In the genomic region with DNA sequence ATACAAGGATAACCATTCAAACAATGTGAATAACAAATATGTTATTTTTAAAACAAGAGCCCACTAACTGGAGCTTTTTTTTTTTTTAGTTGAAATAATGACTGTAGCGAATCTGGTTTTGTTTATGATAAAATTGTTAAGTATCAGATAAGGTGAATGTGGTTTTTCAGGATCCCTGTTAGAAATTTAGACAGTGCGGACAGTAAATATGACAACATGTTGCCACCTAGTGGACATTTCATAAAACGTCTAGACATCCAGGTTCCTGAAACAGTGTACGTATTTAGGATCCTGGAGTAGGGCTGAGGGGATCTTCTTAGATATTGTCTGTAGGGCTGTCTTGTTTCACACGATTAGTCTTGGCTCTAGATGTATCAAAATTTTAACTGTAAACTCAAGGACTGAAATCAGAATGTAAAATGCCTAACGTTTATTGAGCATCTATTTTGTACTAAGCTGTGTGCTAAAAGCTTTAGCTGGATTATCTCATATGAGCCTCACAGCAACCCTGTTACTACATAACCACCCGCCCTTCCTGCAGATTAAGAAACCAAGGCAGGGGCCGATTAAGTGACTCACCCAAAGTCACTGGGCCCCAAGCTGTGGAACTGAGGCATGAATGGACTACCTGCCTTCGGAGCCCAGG, we compare ENCODE assay signal across 8 cellular contexts. TPM values are rescaled to one million over a fixed set of nuclear protein-coding genes. Genes with fewer than 3 reads are reported as not detected.
A peak's percentile ranks its signal among the peaks of the same experiment; 100 is the strongest.
DNase-seq lines count a peak whose midpoint lies in the region; ATAC-seq and TF ChIP-seq lines count a peak whose summit lies in the region.

No MANE protein-coding gene starts in this region.

- H3K79me2 ChIP-seq in DOHH2 (ENCODE audit: control insufficient read depth, low read length) (no peaks in the 10 kb centered on the region), PC-3 (ENCODE audit: low read length) (no peaks in the 10 kb centered on the region)

- H3K4me2 ChIP-seq in DOHH2 (ENCODE audit: low read length) (no peak overlapping the region), PC-3 (ENCODE audit: low read length) (no peak overlapping the region)

- H3K4me1 ChIP-seq in DOHH2 (ENCODE audit: control insufficient read depth, low read length) (no peaks in the 10 kb centered on the region), PC-3 (ENCODE audit: insufficient read depth, low read length) (peaks cover 9% of the 10 kb centered on the region; the same call in 1 of the 2 replicates)

- H4K20me1 ChIP-seq in DOHH2 (ENCODE audit: control insufficient read depth, insufficient read depth, low read depth, low read length) (0 out of 2 replicates have a peak, but pooled peaks cover 4% of the 10 kb centered on the region), PC-3 (ENCODE audit: low read length) (no peaks in the 10 kb centered on the region)

- H3K9me3 ChIP-seq in DOHH2 (ENCODE audit: control insufficient read depth, insufficient read depth, low read length) (no peaks in the 10 kb centered on the region), PC-3 (ENCODE audit: low read length) (no peaks in the 10 kb centered on the region)

- POLR2A ChIA-PET in PC-3 (lab: Charles Lee; ENCODE audit: unreplicated experiment): no interaction called here

- H3K9ac ChIP-seq in PC-3 (ENCODE audit: low read length): no peak overlapping the region

- no peaks in the 10 kb centered on the region for H3K9me3 Mint-ChIP-seq in effector memory CD8-positive, alpha-beta T cell

- no peak overlapping the region for H3K4me3 Mint-ChIP-seq in effector memory CD8-positive, alpha-beta T cell

- TF ChIP-seq CTCF in DOHH2 (IDR thresholded peaks at IDR 0.05; ENCODE audit: low read depth, low read length, poor library complexity, severe bottlenecking): peak; percentile 68
- peak; percentile 81 for TF ChIP-seq CTCF in PC-3 (conservative IDR thresholded peaks at IDR 0.05; ENCODE audit: low read depth, low read length)

- DNase-seq in HuH-7 (ENCODE audit: low spot score) (peak; percentile 28), PC-3 (peak; percentile 82), middle frontal gyrus (ENCODE audit: extremely low spot score, low spot score) (peak; percentile 12)
- peak in 1 of 3 experiments; percentile 1 for DNase-seq in effector memory CD8-positive, alpha-beta T cell

- H3K4me1 Mint-ChIP-seq in effector memory CD8-positive, alpha-beta T cell (ENCODE audit: low read depth in 2 of 2): no peaks in the 10 kb centered on the region

- peaks cover 3% of the 10 kb centered on the region for H3K36me3 Mint-ChIP-seq in effector memory CD8-positive, alpha-beta T cell (ENCODE audit: insufficient read depth)

- H3K4me3 ChIP-seq in DOHH2 (ENCODE audit: low read length) (no peak overlapping the region), PC-3 (ENCODE audit: low read length) (no peak overlapping the region)

- ATAC-seq in GM19468 (IDR thresholded peaks at IDR 0.05; ENCODE audit: extremely low read depth, unreplicated experiment): peak; percentile 46
- peak; percentile 86 for ATAC-seq in PC-3
- peak; percentile 58 for ATAC-seq in effector memory CD8-positive, alpha-beta T cell (replicated peaks)
- ATAC-seq in HG02970 (IDR thresholded peaks at IDR 0.05; ENCODE audit: low FRiP score, unreplicated experiment): no peak
- ATAC-seq in HG03457 (IDR thresholded peaks at IDR 0.05; ENCODE audit: unreplicated experiment): no peak

- no peak overlapping the region for H3K27ac Mint-ChIP-seq in effector memory CD8-positive, alpha-beta T cell

- CTCF ChIA-PET in PC-3 (lab: Charles Lee): interaction anchor here (0.5 to 1.1 kb wide), 5 partner anchors 49 to 370 kb away, joined by 3 to 6 read pairs (median 4); no protein-coding TSS in a partner anchor

- no peak overlapping the region for H3K27ac ChIP-seq in DOHH2 (ENCODE audit: low read depth, low read length)
- no peak overlapping the region for H3K27ac ChIP-seq in PC-3 (ENCODE audit: low read length)

- no peaks in the 10 kb centered on the region for H3K9me2 ChIP-seq in DOHH2 (replicated peaks; ENCODE audit: control insufficient read depth, low read length)
- H3K9me2 ChIP-seq in PC-3 (replicated peaks; ENCODE audit: low read length): no peaks in the 10 kb centered on the region

- H3F3A ChIP-seq in DOHH2 (ENCODE audit: control insufficient read depth, insufficient read depth): no peaks in the 10 kb centered on the region
- H3F3A ChIP-seq in PC-3 (ENCODE audit: low read length, unreplicated experiment): peaks cover 4% of the 10 kb centered on the region

- peaks cover 10 to 23% of the 10 kb centered on the region in 2 donors for H3K27me3 Mint-ChIP-seq in effector memory CD8-positive, alpha-beta T cell

- intact Hi-C loops in PC-3 (cut with micrococcal nuclease): loop anchor here (1.0 to 5.0 kb wide), 3 partner anchors 216 to 539 kb away; no protein-coding TSS in a partner anchor

- no peak overlapping the region for H2AFZ ChIP-seq in PC-3 (ENCODE audit: low read length)

- no peaks in the 10 kb centered on the region for H3K36me3 ChIP-seq in DOHH2 (ENCODE audit: control insufficient read depth, low read length)
- H3K36me3 ChIP-seq in PC-3 (ENCODE audit: low read depth, low read length): no peaks in the 10 kb centered on the region

- H3K27me3 ChIP-seq in DOHH2 (ENCODE audit: control insufficient read depth, low read length): no peaks in the 10 kb centered on the region; the same call in 1 of the 2 replicates
- no peaks in the 10 kb centered on the region for H3K27me3 ChIP-seq in PC-3 (ENCODE audit: low read length)

- BruUV-seq in PC-3 (replicated peaks; lab: Mats Ljungman, UMichigan): no TSS peak

RNA-seq across cellular contexts. Expression of a gene that starts 23.9 kb away (rescaled TPM):
- total RNA-seq in PC-3 (2014; rRNA removed): 2.6 and 3.1 TPM in 2 replicates

Comparison
In these comparisons a context has a peak if more than half of its experiments do, and no peak if none do; other contexts are left out.
1. ATAC-seq: peak in GM19468 (single experiment), PC-3 (single experiment) and effector memory CD8-positive, alpha-beta T cell (single experiment); none in HG02970 (single experiment) and HG03457 (single experiment).